ENCODE assay signal across 9 cellular contexts in genomic region chr3:9500108-9501050, GRCh38. TPM values are rescaled to one million over a fixed set of nuclear protein-coding genes. Genes with fewer than 3 reads are reported as not detected.
DNase-seq lines count a peak whose midpoint lies in the region; ATAC-seq and TF ChIP-seq lines count a peak whose summit lies in the region.
"Had no signal": no experiment of that assay in that cellular context is flagged by ENCODE, and none has a peak within 500 bp of the region (broad histone marks: within the 10 kb centered on the region; RNA-seq: fewer than 3 reads in every experiment).

No MANE protein-coding gene starts in this region.

- DNase-seq in Calu3 (peak; percentile 54), SHP77 treated with DMSO at 0.1 percent for 48 hours (lab: John Stamatoyannopoulos, UW) (peak; percentile 2), right cardiac atrium (peak; percentile 68 to 89 (median 82)), smooth muscle cell (lab: John Stamatoyannopoulos, UW; ENCODE audit: unreplicated experiment) (peak; percentile 27), DMS79 (lab: John Stamatoyannopoulos, UW) (no peak)

- no peaks in the 10 kb centered on the region for H3K9me3 ChIP-seq in right cardiac atrium (ENCODE audit: control insufficient read depth, low read length)
- no peaks in the 10 kb centered on the region for H3K9me3 ChIP-seq in smooth muscle cell (replicated peaks; ENCODE audit: low read depth)

- intact Hi-C loops in Calu3 (cut with micrococcal nuclease; ENCODE audit: unreplicated experiment) (loop anchor here (10.0 kb wide), 1 partner anchor 174 kb away; no protein-coding TSS in a partner anchor), right cardiac atrium (cut with DNase I) (loop anchor here in 2 of 4 donors (5.0 to 10.0 kb wide), 2 partner anchors 224 to 232 kb away; partner anchors contain the start of gene BRPF1 (in 1 of the 2))

- H3K9me3 Mint-ChIP-seq in Calu3 (ENCODE audit: low read depth, unreplicated experiment) = no peaks in the 10 kb centered on the region
- no peaks in the 10 kb centered on the region for H3K9me3 Mint-ChIP-seq in activated naive CD4-positive, alpha-beta T cell treated with anti-CD3 and anti-CD28 coated beads, Interleukin-2, amount 50 U/mL, for 24 hours

- peaks cover 15% of the 10 kb centered on the region for H3K4me1 Mint-ChIP-seq in Calu3 (ENCODE audit: low read depth, unreplicated experiment)
- H3K4me1 Mint-ChIP-seq in activated naive CD4-positive, alpha-beta T cell treated with anti-CD3 and anti-CD28 coated beads, Interleukin-2, amount 50 U/mL, for 24 hours = peaks cover 7% of the 10 kb centered on the region

- H2AFZ ChIP-seq in smooth muscle cell (ENCODE audit: low read depth) = no peak overlapping the region

- no peak overlapping the region for H3K27ac Mint-ChIP-seq in Calu3 (ENCODE audit: unreplicated experiment)
- no peak overlapping the region for H3K27ac Mint-ChIP-seq in activated naive CD4-positive, alpha-beta T cell treated with anti-CD3 and anti-CD28 coated beads, Interleukin-2, amount 50 U/mL, for 24 hours

- no peak overlapping the region for H3K4me3 Mint-ChIP-seq in Calu3 (ENCODE audit: low read depth, unreplicated experiment)
- peak overlapping the region; percentile 16 for H3K4me3 Mint-ChIP-seq in activated naive CD4-positive, alpha-beta T cell treated with anti-CD3 and anti-CD28 coated beads, Interleukin-2, amount 50 U/mL, for 24 hours

- no peak overlapping the region for H3K9ac ChIP-seq in smooth muscle cell (ENCODE audit: low read depth)

- no peaks in the 10 kb centered on the region for H3K36me3 ChIP-seq in smooth muscle cell (ENCODE audit: low read depth)

- CTCF ChIA-PET in Calu3 (lab: Charles Lee) = no interaction called here

- H3K27me3 Mint-ChIP-seq in Calu3 (ENCODE audit: unreplicated experiment) = no peaks in the 10 kb centered on the region
- H3K27me3 Mint-ChIP-seq in activated naive CD4-positive, alpha-beta T cell treated with anti-CD3 and anti-CD28 coated beads, Interleukin-2, amount 50 U/mL, for 24 hours = peaks cover 20% of the 10 kb centered on the region

- no peaks in the 10 kb centered on the region for H4K20me1 ChIP-seq in smooth muscle cell (ENCODE audit: low read depth)

- peaks cover 24% of the 10 kb centered on the region for H3K36me3 Mint-ChIP-seq in Calu3 (ENCODE audit: insufficient read depth, unreplicated experiment)
- no peaks in the 10 kb centered on the region for H3K36me3 Mint-ChIP-seq in activated naive CD4-positive, alpha-beta T cell treated with anti-CD3 and anti-CD28 coated beads, Interleukin-2, amount 50 U/mL, for 24 hours

- H3K4me2 ChIP-seq in smooth muscle cell = peak overlapping the region; percentile 60

- H3K4me1 ChIP-seq in right cardiac atrium (ENCODE audit: control insufficient read depth, insufficient read depth, low read length) (no peaks in the 10 kb centered on the region), smooth muscle cell (ENCODE audit: low read depth) (no peaks in the 10 kb centered on the region)

- WGBS in right cardiac atrium = 12% methylated on average over 39 of the region's 39 CpGs
- WGBS in smooth muscle cell (ENCODE audit: low lambda C conversion rate) = 16% methylated on average over 36 of the region's 39 CpGs

- no TSS peak for BruUV-seq in Calu3 (replicated peaks; lab: Mats Ljungman, UMichigan)

- no peak overlapping the region for H3K4me3 ChIP-seq in right cardiac atrium (ENCODE audit: low read length)
- H3K4me3 ChIP-seq in smooth muscle cell = peak overlapping the region; percentile 4

- H3K27ac ChIP-seq in right cardiac atrium (ENCODE audit: low read length) (no peak overlapping the region), smooth muscle cell (ENCODE audit: low read depth) (no peak overlapping the region)

- no peaks in the 10 kb centered on the region for H3F3A ChIP-seq in smooth muscle cell (ENCODE audit: low read depth)

- ATAC-seq in HG02642 (IDR thresholded peaks at IDR 0.05; ENCODE audit: poor library complexity, unreplicated experiment) = peak; percentile 58
- ATAC-seq in right cardiac atrium = peak; percentile 69 to 70
- no peak for ATAC-seq in GM21528 (IDR thresholded peaks at IDR 0.05; ENCODE audit: low FRiP score, unreplicated experiment)

- TF ChIP-seq CTCF in Calu3 (IDR thresholded peaks at IDR 0.05; ENCODE audit: unreplicated experiment) (no peak), smooth muscle cell (IDR thresholded peaks at IDR 0.05; ENCODE audit: borderline replicate concordance, insufficient read depth, poor library complexity, severe bottlenecking) (peak; percentile 86)

- H3K79me2 ChIP-seq in smooth muscle cell (ENCODE audit: low read depth) = no peaks in the 10 kb centered on the region

- no peaks in the 10 kb centered on the region for H3K27me3 ChIP-seq in right cardiac atrium (ENCODE audit: control insufficient read depth, insufficient read depth)
- peaks cover 24% of the 10 kb centered on the region for H3K27me3 ChIP-seq in smooth muscle cell (ENCODE audit: low read depth)

RNA-seq across cellular contexts. Expression of gene LHFPL4, which starts 53.2 kb away (rescaled TPM):
- total RNA-seq in Calu3 (2022) (not detected in 2 replicates), right cardiac atrium (not detected), smooth muscle cell (not detected in 2 replicates)
- polyA plus RNA-seq in right cardiac atrium (0.02 TPM), smooth muscle cell (0.08 and 0.48 TPM in 2 replicates)
- total RNA-seq: T-helper 2 cell treated with Interferon-gamma antibody and Interleukin-4, amounts not matched to agents 100 ng/mL and 5 ng/mL, for 36 hours had no signal
